In the genomic region with DNA sequence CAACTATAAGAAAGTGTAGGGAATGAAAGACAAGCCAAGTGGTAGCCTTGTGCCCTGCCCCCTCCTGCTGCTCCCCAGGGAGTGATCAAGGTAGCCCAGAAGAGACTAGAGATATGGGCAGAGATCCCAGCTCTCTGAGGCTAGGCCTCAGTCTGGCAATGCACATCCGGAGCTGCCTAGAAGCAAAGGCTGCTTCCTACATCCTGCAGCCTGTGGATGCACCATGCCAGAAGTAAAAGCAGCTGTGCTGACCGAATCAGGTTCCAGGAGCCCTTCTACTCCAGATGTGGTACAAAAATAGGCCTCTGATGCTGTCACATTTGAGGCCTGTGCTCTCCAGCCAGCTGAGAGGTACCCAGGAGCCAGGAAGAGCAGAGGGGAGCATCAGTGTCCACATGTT, we compare ENCODE assay signal across 20 cellular contexts. TPM values are rescaled to one million over a fixed set of nuclear protein-coding genes. Genes with fewer than 3 reads are reported as not detected.
"Had no signal": no experiment of that assay in that cellular context is flagged by ENCODE, and none has a peak within 500 bp of the region (broad histone marks: within the 10 kb centered on the region; RNA-seq: fewer than 3 reads in every experiment).

No MANE protein-coding gene starts in this region.

- H3K27me3 ChIP-seq: cardiac muscle cell, neutrophil, transverse colon had no signal

- H3K9me3 Mint-ChIP-seq: stimulated activated effector memory CD8-positive, alpha-beta T cell treated with anti-CD3 and anti-CD28 coated beads, Interleukin-12 subunit alpha, Interleukin-12 subunit beta, amount 100 ng/mL, for 72 hours had no signal

- H3K4me1 Mint-ChIP-seq: activated CD4-positive, alpha-beta T cell treated with anti-CD3 and anti-CD28 coated beads for 36 hours; stimulated activated effector memory CD8-positive, alpha-beta T cell treated with anti-CD3 and anti-CD28 coated beads, Interleukin-12 subunit alpha, Interleukin-12 subunit beta, amount 100 ng/mL, for 72 hours had no signal

- H3K36me3 ChIP-seq: cardiac muscle cell, transverse colon had no signal

- H3K27ac ChIP-seq: cardiac muscle cell, coronary artery, epithelial cell of prostate, neutrophil, transverse colon, VCaP had no signal

- H3K4me3 ChIP-seq: cardiac muscle cell, coronary artery, smooth muscle cell, transverse colon had no signal

- DNase-seq: activated CD8-positive, alpha-beta memory T cell treated with anti-CD3 and anti-CD28 coated beads, Interleukin-2, amount 50 U/mL, for 48 hours; activated naive CD4-positive, alpha-beta T cell; aorta; effector memory CD4-positive, alpha-beta T cell; T1000; transverse colon had no signal

- H3K27ac Mint-ChIP-seq: activated CD4-positive, alpha-beta T cell treated with anti-CD3 and anti-CD28 coated beads for 36 hours; activated CD8-positive, alpha-beta T cell treated with anti-CD3 and anti-CD28 coated beads, Interleukin-2, amount 10 ng/mL, durations not matched to agents 7 days and 5 days had no signal

- H3K4me3 Mint-ChIP-seq: activated CD4-positive, alpha-beta T cell treated with anti-CD3 and anti-CD28 coated beads for 36 hours; activated CD8-positive, alpha-beta T cell treated with anti-CD3 and anti-CD28 coated beads, Interleukin-2, amount 10 ng/mL, durations not matched to agents 7 days and 5 days; stimulated activated effector memory CD8-positive, alpha-beta T cell treated with anti-CD3 and anti-CD28 coated beads, Interleukin-12 subunit alpha, Interleukin-12 subunit beta, amount 100 ng/mL, for 72 hours had no signal

- H3K27me3 Mint-ChIP-seq: activated CD4-positive, alpha-beta T cell treated with anti-CD3 and anti-CD28 coated beads for 36 hours had no signal

- ATAC-seq: activated CD4-positive, alpha-beta T cell treated with anti-CD3 and anti-CD28 coated beads for 36 hours had no signal

- H3K4me2 ChIP-seq: smooth muscle cell had no signal

- H3K9me3 ChIP-seq: neutrophil, transverse colon had no signal

RNA-seq across cellular contexts. Expression of a gene that starts 29.3 kb away (rescaled TPM):
- total RNA-seq: activated CD8-positive, alpha-beta T cell treated with anti-CD3 and anti-CD28 coated beads, Interleukin-2, amount 10 ng/mL, durations not matched to agents 7 days and 5 days; aorta; fibroblast of villous mesenchyme; left lobe of liver; mesenteric fat pad; smooth muscle cell; subcutaneous adipose tissue had no signal
- polyA plus RNA-seq: aorta, cardiac muscle cell, smooth muscle cell had no signal

RNA-seq across cellular contexts. Expression of a gene that starts 40.7 kb away (rescaled TPM):
- total RNA-seq: activated CD8-positive, alpha-beta T cell treated with anti-CD3 and anti-CD28 coated beads, Interleukin-2, amount 10 ng/mL, durations not matched to agents 7 days and 5 days; cardiac muscle cell; fibroblast of villous mesenchyme; left lobe of liver; mesenteric fat pad; SK-MEL-5; subcutaneous adipose tissue; transverse colon had no signal
- polyA plus RNA-seq: smooth muscle cell had no signal
